24 cellular contexts compared by ENCODE assay signal in genomic region chr7:91789086-91789485, GRCh38.
DNase-seq lines count a peak whose midpoint lies in the region; ATAC-seq and TF ChIP-seq lines count a peak whose summit lies in the region.
"Had no signal": no experiment of that assay in that cellular context is flagged by ENCODE, and none has a peak within 500 bp of the region (broad histone marks: within the 10 kb centered on the region; RNA-seq: fewer than 3 reads in every experiment).

No MANE protein-coding gene starts in this region.

- peak; percentile 24 for DNase-seq in AG10803 (ENCODE audit: low read depth)
- peak; percentile 4 for DNase-seq in adipocyte (ENCODE audit: low read depth)
- DNase-seq in fibroblast of gingiva (ENCODE audit: low read depth), result peak; percentile 85
- DNase-seq in fibroblast of the conjunctiva (ENCODE audit: low read depth), result peak; percentile 12
- no peak for DNase-seq in NCI-H69 (lab: John Stamatoyannopoulos, UW)
- no peak for DNase-seq in amygdala (lab: John Stamatoyannopoulos, UW)
- no peak for DNase-seq in mesothelial cell of epicardium (ENCODE audit: low spot score in 2 of 2, unreplicated experiment in 2 of 2)
- DNase-seq: BE2C; C1 segment of cervical spinal cord; CD4-positive, alpha-beta memory T cell; CD4-positive, CD25-positive, alpha-beta regulatory T cell; CD8-positive, alpha-beta memory T cell; COR-L47; DMS 273 treated with DMSO at 0.1 percent for 48 hours; DMS153; DMS53; DMS79; DND-41; EL; GDM1 had no signal

- no peaks in the 10 kb centered on the region for H3K9me3 ChIP-seq in adipocyte (ENCODE audit: control insufficient read depth, low read length)
- H3K9me3 ChIP-seq: A549, BE2C had no signal

- H3K4me3 ChIP-seq in AG10803 (ENCODE audit: low read length) (no peak overlapping the region), adipocyte (ENCODE audit: low read length) (no peak overlapping the region)
- H3K4me3 ChIP-seq: A549, BLaER1 had no signal

- no peaks in the 10 kb centered on the region for H3K27me3 ChIP-seq in adipocyte (replicated peaks; ENCODE audit: control insufficient read depth, insufficient read depth, low read length)
- H3K27me3 ChIP-seq: BE2C, BLaER1 had no signal

- TF ChIP-seq CTCF in AG10803 (conservative IDR thresholded peaks at IDR 0.05; ENCODE audit: low read length), result no peak
- no peak for TF ChIP-seq CTCF in mesothelial cell of epicardium (IDR thresholded peaks at IDR 0.05; ENCODE audit: unreplicated experiment)

- H3K4me3 Mint-ChIP-seq in mesothelial cell of epicardium, result no peak overlapping the region
- H3K4me3 Mint-ChIP-seq: CD14-positive monocyte; CD4-positive, alpha-beta memory T cell; CD4-positive, CD25-positive, alpha-beta regulatory T cell; CD8-positive, alpha-beta memory T cell had no signal

- H3K4me1 Mint-ChIP-seq in mesothelial cell of epicardium, result peaks cover 2% of the 10 kb centered on the region
- H3K4me1 Mint-ChIP-seq: CD14-positive monocyte; CD4-positive, alpha-beta memory T cell; CD4-positive, CD25-positive, alpha-beta regulatory T cell; CD8-positive, alpha-beta memory T cell had no signal

- H3K9ac ChIP-seq in adipocyte (ENCODE audit: low read length), result no peak overlapping the region
- H3K9ac ChIP-seq: BLaER1 had no signal

- no peak overlapping the region for H3K27ac Mint-ChIP-seq in mesothelial cell of epicardium
- H3K27ac Mint-ChIP-seq: CD14-positive monocyte; CD4-positive, alpha-beta memory T cell; CD4-positive, CD25-positive, alpha-beta regulatory T cell; CD8-positive, alpha-beta memory T cell had no signal

- peaks cover 10% of the 10 kb centered on the region for H3K4me1 ChIP-seq in adipocyte (ENCODE audit: control insufficient read depth, insufficient read depth, low read length)
- H3K4me1 ChIP-seq: A549, BE2C, BLaER1 had no signal

- ATAC-seq in HG03565 (IDR thresholded peaks at IDR 0.05; ENCODE audit: unreplicated experiment), result no peak
- ATAC-seq: A549 had no signal

- no peaks in the 10 kb centered on the region for H3K36me3 ChIP-seq in adipocyte (ENCODE audit: control insufficient read depth, insufficient read depth, low read length, severe bottlenecking)
- H3K36me3 ChIP-seq: BE2C, BLaER1 had no signal

- peaks cover 15% of the 10 kb centered on the region for H3K9me3 Mint-ChIP-seq in mesothelial cell of epicardium

- H3K27me3 Mint-ChIP-seq in mesothelial cell of epicardium (ENCODE audit: low read depth), result no peaks in the 10 kb centered on the region
- H3K27me3 Mint-ChIP-seq: CD4-positive, CD25-positive, alpha-beta regulatory T cell had no signal

- H3K36me3 Mint-ChIP-seq in mesothelial cell of epicardium, result peaks cover 3% of the 10 kb centered on the region
- H3K36me3 Mint-ChIP-seq: CD14-positive monocyte; CD4-positive, CD25-positive, alpha-beta regulatory T cell had no signal

Comparison
In these comparisons a context has a peak if more than half of its experiments do, and no peak if none do; other contexts are left out.
1. DNase-seq: peak in AG10803 (single experiment), adipocyte (single experiment), fibroblast of gingiva (single experiment) and fibroblast of the conjunctiva (single experiment); none in NCI-H69 (single experiment), amygdala (0 of 56) and mesothelial cell of epicardium (0 of 2).